Comparison of ENCODE assay signal across 15 cellular contexts in the genomic region with DNA sequence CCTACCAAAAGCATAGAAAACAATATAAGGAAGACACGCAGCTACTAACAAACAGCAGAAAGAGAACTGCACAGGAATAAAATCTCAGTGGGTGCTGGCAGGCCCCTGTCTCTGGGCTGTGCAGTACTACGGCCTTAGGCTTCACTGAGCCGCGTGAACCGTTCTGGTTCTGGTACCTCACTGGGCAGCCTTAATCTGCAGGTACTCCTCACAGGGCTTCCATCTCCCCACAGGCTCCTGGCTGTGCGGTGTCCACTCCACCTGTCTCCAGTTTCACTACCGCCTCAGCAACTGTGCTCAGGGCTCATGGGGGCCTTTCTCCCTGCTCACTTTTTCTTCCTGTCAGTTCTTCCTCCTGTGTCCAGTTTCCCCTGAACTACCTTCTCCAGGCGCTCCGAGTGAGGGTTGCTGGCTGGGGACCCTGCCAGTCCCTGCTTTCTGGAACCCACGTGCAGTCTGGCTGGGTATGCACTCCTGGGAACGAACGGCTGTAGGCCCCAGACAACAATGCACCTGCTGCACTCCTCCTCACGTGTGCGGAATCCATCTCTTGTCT.
A peak's percentile ranks its signal among the peaks of the same experiment; 100 is the strongest.
DNase-seq lines count a peak whose midpoint lies in the region; ATAC-seq, FAIRE-seq and TF ChIP-seq lines count a peak whose summit lies in the region.
"Had no signal": no experiment of that assay in that cellular context is flagged by ENCODE, and none has a peak within 500 bp of the region (broad histone marks: within the 10 kb centered on the region; RNA-seq: fewer than 3 reads in every experiment).

No MANE protein-coding gene starts in this region.

- 89% methylated on average over 14 of the region's 14 CpGs; no CpG with 5 or more reads in 1 of the 2 experiments for WGBS in H1 (ENCODE audit: extremely low coverage in 1 of 2, insufficient coverage in 1 of 2, insufficient read length in 1 of 2, insufficient replicate concordance in 2 of 2, low coverage in 1 of 2, low lambda C conversion rate in 2 of 2, missing lambda C conversion rate in 1 of 2), 2 experiments
- WGBS in testis, 2 donors = 76 to 78% methylated on average over 14 of the region's 14 CpGs
- WGBS in hepatocyte (ENCODE audit: low lambda C conversion rate, missing lambda C conversion rate) = 89% methylated on average over 14 of the region's 14 CpGs

- TF ChIP-seq EP300 in H1 (IDR thresholded peaks at IDR 0.05; ENCODE audit: borderline replicate concordance in 1 of 2, low read depth in 2 of 2, low read length in 2 of 2) = no peak

- POLR2A ChIA-PET in H1 (lab: Charles Lee; ENCODE audit: partially characterized antibody) = no interaction called here
- POLR2A ChIA-PET in naive thymus-derived CD8-positive, alpha-beta T cell (lab: Charles Lee) = no interaction called here

- no peaks in the 10 kb centered on the region for H3K79me2 ChIP-seq in H1 (ENCODE audit: control insufficient read depth in 1 of 2, insufficient read depth in 2 of 2, low read length in 2 of 2)
- no peaks in the 10 kb centered on the region for H3K79me2 ChIP-seq in hepatocyte

- H3K27me3 Mint-ChIP-seq in naive thymus-derived CD8-positive, alpha-beta T cell = peaks cover 0 to 4% (median 0%) of the 10 kb centered on the region in 5 donors

- no peak overlapping the region for H2BK5ac ChIP-seq in H1 (ENCODE audit: low read depth, low read length)

- H3K4me3 Mint-ChIP-seq in naive thymus-derived CD8-positive, alpha-beta T cell = peak overlapping the region in 6 of 10 donors; percentile 30 to 71 (median 60)
- H3K4me3 Mint-ChIP-seq: B cell, type B pancreatic cell had no signal

- H3K4me1 Mint-ChIP-seq in naive thymus-derived CD8-positive, alpha-beta T cell = peaks cover 10 to 39% (median 36%) of the 10 kb centered on the region in 4 donors
- H3K4me1 Mint-ChIP-seq: B cell had no signal

- H4K91ac ChIP-seq in H1 (replicated peaks; ENCODE audit: insufficient read length, low read length) = no peak overlapping the region

- no peak overlapping the region for H2BK120ac ChIP-seq in H1 (replicated peaks; ENCODE audit: low read depth, low read length)

- no peaks in the 10 kb centered on the region for H3K23me2 ChIP-seq in H1 (ENCODE audit: low read depth, low read length)

- no peaks in the 10 kb centered on the region for H3K36me3 Mint-ChIP-seq in naive thymus-derived CD8-positive, alpha-beta T cell
- H3K36me3 Mint-ChIP-seq: type B pancreatic cell had no signal

- no peaks in the 10 kb centered on the region for H3K4me1 ChIP-seq in H1 (replicated peaks in 1 of 4; ENCODE audit: control insufficient read depth in 3 of 4, insufficient read depth in 4 of 4, low read length in 3 of 4)
- H3K4me1 ChIP-seq in testis = peaks cover 23% of the 10 kb centered on the region
- peaks cover 5% of the 10 kb centered on the region for H3K4me1 ChIP-seq in hepatocyte (ENCODE audit: insufficient read depth)
- H3K4me1 ChIP-seq: adrenal gland had no signal

- intact Hi-C loops in testis (cut with DNase I; ENCODE audit: low total_unique reads) = no loop called here

- no peak for ATAC-seq in naive thymus-derived CD8-positive, alpha-beta T cell
- ATAC-seq in GM19328 (IDR thresholded peaks at IDR 0.05; ENCODE audit: unreplicated experiment) = no peak

- H3K4me3 ChIP-seq in H1 (ENCODE audit: extremely low read depth in 1 of 4, insufficient read depth in 2 of 4, low read depth in 3 of 4, low read length in 4 of 4) = no peak overlapping the region
- no peak overlapping the region for H3K4me3 ChIP-seq in testis
- no peak overlapping the region for H3K4me3 ChIP-seq in hepatocyte
- H3K4me3 ChIP-seq: adrenal gland, GM23248 had no signal

- H3K14ac ChIP-seq in H1 (ENCODE audit: insufficient read length) = no peak overlapping the region

- no peak overlapping the region for H4K5ac ChIP-seq in H1 (ENCODE audit: insufficient read length, low read depth, low read length)

- no peak overlapping the region for H3K4me2 ChIP-seq in H1 (ENCODE audit: insufficient read depth in 1 of 2, low read depth in 2 of 2, low read length in 2 of 2)
- H3K4me2 ChIP-seq in hepatocyte = no peak overlapping the region

- H3K9me3 ChIP-seq in KOPT-K1 (ENCODE audit: insufficient read depth, low read length, poor library complexity, severe bottlenecking) = no peaks in the 10 kb centered on the region
- H3K9me3 ChIP-seq in H1 (ENCODE audit: insufficient read depth in 2 of 2, low read depth in 1 of 2, low read length in 1 of 2) = no peaks in the 10 kb centered on the region
- no peaks in the 10 kb centered on the region for H3K9me3 ChIP-seq in testis
- H3K9me3 ChIP-seq in hepatocyte (ENCODE audit: low read depth) = no peaks in the 10 kb centered on the region
- H3K9me3 ChIP-seq: adrenal gland had no signal

- H4K8ac ChIP-seq in H1 (ENCODE audit: extremely low read depth, insufficient read depth, low read length) = no peak overlapping the region

- TF ChIP-seq CTCF in H1 (IDR thresholded peaks at IDR 0.05; ENCODE audit: control extremely low read depth in 1 of 3, insufficient read depth in 1 of 3, low read depth in 1 of 3, low read length in 3 of 3) (no peak), testis (IDR thresholded peaks at IDR 0.05) (no peak), hepatocyte (IDR thresholded peaks at IDR 0.05; ENCODE audit: poor library complexity) (no peak)

- H2BK12ac ChIP-seq in H1 (ENCODE audit: low read depth, low read length) = 0 out of 2 replicates have a peak overlapping the region, but pooled peaks have one; percentile 17

- no peaks in the 10 kb centered on the region for H3K79me1 ChIP-seq in H1 (ENCODE audit: low read depth, low read length)

- no peak for FAIRE-seq in H1 (lab: Jason Lieb, UNC)
- FAIRE-seq: colon had no signal

- H3K27me3 ChIP-seq in H1 (replicated peaks in 1 of 4; ENCODE audit: control insufficient read depth in 3 of 4, extremely low read depth in 1 of 4, insufficient read depth in 3 of 4, low read length in 3 of 4) (no peaks in the 10 kb centered on the region), testis (no peaks in the 10 kb centered on the region), hepatocyte (no peaks in the 10 kb centered on the region)
- H3K27me3 ChIP-seq: adrenal gland had no signal

- peak overlapping the region; percentile 92 for H3K27ac ChIP-seq in KOPT-K1 (ENCODE audit: low read depth, low read length, poor library complexity, severe bottlenecking)
- H3K27ac ChIP-seq in H1 (ENCODE audit: low read depth, low read length) = no peak overlapping the region
- peak overlapping the region; percentile 26 to 42 for H3K27ac ChIP-seq in testis
- no peak overlapping the region for H3K27ac ChIP-seq in hepatocyte
- H3K27ac ChIP-seq: GM23248 had no signal

- peak overlapping the region in 5 of 10 donors; percentile 22 to 83 (median 40) for H3K27ac Mint-ChIP-seq in naive thymus-derived CD8-positive, alpha-beta T cell
- H3K27ac Mint-ChIP-seq: B cell, type B pancreatic cell had no signal

- TF ChIP-seq POLR2A in H1 (IDR thresholded peaks at IDR 0.05; ENCODE audit: control extremely low read depth in 1 of 2, low read depth in 2 of 2, low read length in 2 of 2) (no peak), testis (IDR thresholded peaks at IDR 0.05) (no peak)

- H3K9me3 Mint-ChIP-seq in naive thymus-derived CD8-positive, alpha-beta T cell = no peaks in the 10 kb centered on the region
- H3K9me3 Mint-ChIP-seq: type B pancreatic cell had no signal

- H2AK5ac ChIP-seq in H1 (ENCODE audit: low read depth, low read length) = no peak overlapping the region

- H4K20me1 ChIP-seq in H1 (replicated peaks in 1 of 2; ENCODE audit: control insufficient read depth in 1 of 2, insufficient read depth in 2 of 2, low read length in 2 of 2) (no peaks in the 10 kb centered on the region), hepatocyte (ENCODE audit: insufficient read depth, poor library complexity, severe bottlenecking) (no peaks in the 10 kb centered on the region)

- no peak for DNase-seq in H1 (ENCODE audit: low read depth in 1 of 2, low spot score in 2 of 2)
- no peak for DNase-seq in naive thymus-derived CD8-positive, alpha-beta T cell
- DNase-seq in testis = no peak
- no peak for DNase-seq in hepatocyte (ENCODE audit: low spot score)
- DNase-seq in NCI-H1417 treated with DMSO at 0.1 percent for 48 hours (lab: John Stamatoyannopoulos, UW) = no peak
- DNase-seq: activated T-cell treated with anti-CD3 and anti-CD28 coated beads, Interleukin-2, amount 50 U/mL, for 1 hour; GM23248; NCI-H2081; NCI-H748 treated with DMSO at 0.1 percent for 48 hours had no signal

- H2AFZ ChIP-seq in H1 (ENCODE audit: low read length) (no peak overlapping the region), hepatocyte (no peak overlapping the region)
- H2AFZ ChIP-seq: GM23248 had no signal

- CTCF ChIA-PET in H1 (lab: Charles Lee; ENCODE audit: partially characterized antibody) = no interaction called here

- no peak for TF ChIP-seq RAD21 in H1 (IDR thresholded peaks at IDR 0.05 in 1 of 2, conservative IDR thresholded peaks at IDR 0.05 in 1 of 2; ENCODE audit: low read depth in 2 of 2, low read length in 2 of 2)

- H3K56ac ChIP-seq in H1 (replicated peaks; ENCODE audit: insufficient read length, low read depth, low read length) = no peak overlapping the region

- no peak overlapping the region for H2BK15ac ChIP-seq in H1 (ENCODE audit: low read length)

- no peak overlapping the region for H3K18ac ChIP-seq in H1 (ENCODE audit: extremely low read depth, low read length)

- no peaks in the 10 kb centered on the region for H3K9me2 ChIP-seq in hepatocyte (replicated peaks; ENCODE audit: insufficient read depth)

- H3K36me3 ChIP-seq in KOPT-K1 (ENCODE audit: insufficient read depth, low read length) (peaks cover 25% of the 10 kb centered on the region), H1 (ENCODE audit: control insufficient read depth in 2 of 4, insufficient read depth in 4 of 4, low read length in 3 of 4) (no peaks in the 10 kb centered on the region), testis (ENCODE audit: low read depth, missing control alignments) (no peaks in the 10 kb centered on the region), hepatocyte (replicated peaks; ENCODE audit: insufficient read depth, low read depth) (no peaks in the 10 kb centered on the region)
- H3K36me3 ChIP-seq: adrenal gland had no signal

- H3K23ac ChIP-seq in H1 (ENCODE audit: insufficient read length) = no peak overlapping the region

- no peak overlapping the region for H3K4ac ChIP-seq in H1 (replicated peaks; ENCODE audit: insufficient read length, low read depth, low read length)

- no peak overlapping the region for H3K9ac ChIP-seq in H1 (replicated peaks in 1 of 4; ENCODE audit: extremely low read depth in 1 of 4, low read depth in 3 of 4, low read length in 3 of 4)
- H3K9ac ChIP-seq: GM23248 had no signal

- no peak overlapping the region for H2BK20ac ChIP-seq in H1 (ENCODE audit: low read length)

TF ChIP-seq in H1, 55 proteins besides CTCF, POLR2A, EP300 and RAD21:
- no peak for TF ChIP-seq KDM4A (IDR thresholded peaks at IDR 0.05; ENCODE audit: low read depth, low read length, severe bottlenecking)
- TF ChIP-seq HDAC2 (IDR thresholded peaks at IDR 0.05; ENCODE audit: borderline replicate concordance in 1 of 2, low read depth in 2 of 2, low read length in 2 of 2) = no peak
- TF ChIP-seq RFX5 (IDR thresholded peaks at IDR 0.05; ENCODE audit: borderline replicate concordance, low read depth, low read length) = no peak
- TF ChIP-seq POU5F1 (IDR thresholded peaks at IDR 0.05; ENCODE audit: low read depth, low read length) = no peak
- TF ChIP-seq SP2 (IDR thresholded peaks at IDR 0.05; ENCODE audit: low read length) = no peak
- TF ChIP-seq CBX8 (IDR thresholded peaks at IDR 0.05; ENCODE audit: borderline replicate concordance, low read depth, low read length) = no peak
- no peak for TF ChIP-seq CEBPB (IDR thresholded peaks at IDR 0.05; ENCODE audit: low read depth, low read length)

Comparison
In these comparisons a context has a peak if more than half of its experiments do, and no peak if none do; other contexts are left out.
1. H3K27ac ChIP-seq: peak in KOPT-K1 (single experiment) and testis (2 of 2); none in H1 (single experiment) and hepatocyte (single experiment).